10 cellular contexts compared by ENCODE assay signal in the genomic region with DNA sequence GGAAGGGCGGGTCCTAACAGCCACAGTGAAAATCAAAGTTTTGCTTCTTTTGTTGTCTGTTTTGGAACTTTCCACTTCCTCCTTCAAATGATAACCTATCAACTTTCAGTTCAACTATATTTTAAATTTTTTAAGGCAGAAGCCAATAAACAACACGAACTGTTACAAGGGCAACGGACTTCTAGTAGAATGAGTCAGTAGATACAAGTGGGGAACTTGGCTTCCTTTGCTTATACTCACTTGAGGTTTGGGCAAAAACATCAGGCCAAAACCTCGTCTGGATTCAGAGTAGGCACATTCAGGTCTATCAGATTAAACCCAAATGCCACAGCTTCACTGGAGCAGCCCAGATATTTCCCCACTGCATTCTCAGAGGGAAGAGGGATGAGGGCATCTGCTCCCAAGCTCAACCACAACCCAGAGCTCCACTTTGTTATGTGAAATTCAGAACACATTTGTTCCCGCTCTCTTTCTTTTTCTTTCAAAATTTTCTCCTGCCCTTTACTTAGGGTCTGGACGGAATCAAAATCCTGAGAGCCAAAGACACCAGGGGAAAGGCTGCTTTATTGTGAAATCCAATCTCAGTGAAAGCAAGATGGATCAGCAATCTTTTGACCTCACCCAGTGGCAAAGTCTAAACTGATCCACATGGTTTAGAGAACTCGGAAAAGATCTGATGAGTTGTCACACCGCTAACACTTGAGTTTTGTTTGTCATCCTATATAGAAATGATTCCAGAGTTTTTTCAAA.
A peak's percentile ranks its signal among the peaks of the same experiment; 100 is the strongest.
DNase-seq lines count a peak whose midpoint lies in the region; ATAC-seq and TF ChIP-seq lines count a peak whose summit lies in the region.
"Had no signal": no experiment of that assay in that cellular context is flagged by ENCODE, and none has a peak within 500 bp of the region (broad histone marks: within the 10 kb centered on the region; RNA-seq: fewer than 3 reads in every experiment).

No MANE protein-coding gene starts in this region.

- H3K4me2 ChIP-seq in OCI-LY3 (ENCODE audit: low read length), result peak overlapping the region; percentile 58
- H3K4me2 ChIP-seq: BLaER1 had no signal

- H3K9me3 ChIP-seq in OCI-LY3 (ENCODE audit: insufficient read depth, low read length), result no peaks in the 10 kb centered on the region
- H3K9me3 ChIP-seq in effector memory CD4-positive, alpha-beta T cell (ENCODE audit: control insufficient read depth, low read length), result no peaks in the 10 kb centered on the region
- H3K9me3 ChIP-seq: BLaER1 had no signal

- no peaks in the 10 kb centered on the region for H3K27me3 Mint-ChIP-seq in stimulated activated naive CD8-positive, alpha-beta T cell treated with anti-CD3 and anti-CD28 coated beads, Interleukin-15, amount 100 ng/mL, for 72 hours

- no peaks in the 10 kb centered on the region for H3K79me2 ChIP-seq in OCI-LY3 (ENCODE audit: low read length)

- DNase-seq in activated CD4-positive, CD25-positive, alpha-beta regulatory T cell (lab: John Stamatoyannopoulos, UW), result no peak
- peak; percentile 85 for DNase-seq in fibroblast of the aortic adventitia (ENCODE audit: low read depth)
- peak; percentile 9 to 27 for DNase-seq in stimulated activated naive CD8-positive, alpha-beta T cell treated with anti-CD3 and anti-CD28 coated beads, Interleukin-15, amount 100 ng/mL, for 72 hours
- DNase-seq in effector memory CD4-positive, alpha-beta T cell, result no peak
- DNase-seq: foreskin melanocyte had no signal

- peak overlapping the region; percentile 8 to 55 for H3K4me3 Mint-ChIP-seq in stimulated activated naive CD8-positive, alpha-beta T cell treated with anti-CD3 and anti-CD28 coated beads, Interleukin-15, amount 100 ng/mL, for 72 hours

- H3K36me3 ChIP-seq in OCI-LY3 (replicated peaks; ENCODE audit: low read depth, low read length), result peaks cover 4% of the 10 kb centered on the region
- H3K36me3 ChIP-seq in effector memory CD4-positive, alpha-beta T cell (ENCODE audit: control insufficient read depth, insufficient read depth, low read length), result no peaks in the 10 kb centered on the region
- H3K36me3 ChIP-seq: BLaER1 had no signal

- H3K4me1 ChIP-seq in OCI-LY3 (ENCODE audit: low read length), result peaks cover 58% of the 10 kb centered on the region
- H3K4me1 ChIP-seq in effector memory CD4-positive, alpha-beta T cell (ENCODE audit: control insufficient read depth, insufficient read depth, low read length, poor library complexity, severe bottlenecking), result peaks cover 7% of the 10 kb centered on the region
- H3K4me1 ChIP-seq: BLaER1 had no signal

- peak overlapping the region; percentile 11; the same call in 1 of the 2 replicates for H3K4me3 ChIP-seq in OCI-LY3 (ENCODE audit: low read length)
- H3K4me3 ChIP-seq in fibroblast of the aortic adventitia (ENCODE audit: low read depth, low read length), result no peak overlapping the region
- no peak overlapping the region for H3K4me3 ChIP-seq in effector memory CD4-positive, alpha-beta T cell (ENCODE audit: insufficient read depth, low read depth, low read length, poor library complexity, severe bottlenecking)
- H3K4me3 ChIP-seq: BLaER1 had no signal

- peaks cover 20% of the 10 kb centered on the region for H3K4me1 Mint-ChIP-seq in stimulated activated naive CD8-positive, alpha-beta T cell treated with anti-CD3 and anti-CD28 coated beads, Interleukin-15, amount 100 ng/mL, for 72 hours

- peak overlapping the region; percentile 77 to 94 for H3K27ac Mint-ChIP-seq in stimulated activated naive CD8-positive, alpha-beta T cell treated with anti-CD3 and anti-CD28 coated beads, Interleukin-15, amount 100 ng/mL, for 72 hours

- H4K20me1 ChIP-seq in OCI-LY3 (ENCODE audit: insufficient read depth, low read length), result no peaks in the 10 kb centered on the region
- H4K20me1 ChIP-seq: BLaER1 had no signal

- H3K27ac ChIP-seq in OCI-LY3 (ENCODE audit: low read length), result peak overlapping the region; percentile 83
- no peak overlapping the region for H3K27ac ChIP-seq in effector memory CD4-positive, alpha-beta T cell (ENCODE audit: insufficient read depth, low read length, poor library complexity, severe bottlenecking)
- H3K27ac ChIP-seq: BLaER1 had no signal

- peak overlapping the region; percentile 86 for H2AFZ ChIP-seq in OCI-LY3 (ENCODE audit: low read depth, low read length)

- no peaks in the 10 kb centered on the region for H3K9me3 Mint-ChIP-seq in stimulated activated naive CD8-positive, alpha-beta T cell treated with anti-CD3 and anti-CD28 coated beads, Interleukin-15, amount 100 ng/mL, for 72 hours

- TF ChIP-seq CTCF in OCI-LY3 (IDR thresholded peaks at IDR 0.05; ENCODE audit: low read depth, low read length) (no peak), fibroblast of the aortic adventitia (IDR thresholded peaks at IDR 0.05; ENCODE audit: insufficient read depth, low read length) (no peak)

- no peaks in the 10 kb centered on the region for H3K27me3 ChIP-seq in OCI-LY3 (ENCODE audit: low read depth, low read length)
- no peaks in the 10 kb centered on the region for H3K27me3 ChIP-seq in effector memory CD4-positive, alpha-beta T cell (replicated peaks; ENCODE audit: control insufficient read depth, insufficient read depth, low read length, poor library complexity, severe bottlenecking)
- H3K27me3 ChIP-seq: BLaER1 had no signal

- peak; percentile 76 to 79 for ATAC-seq in activated CD4-positive, CD25-positive, alpha-beta regulatory T cell treated with anti-CD3 and anti-CD28 coated beads, Interleukin-2, amount 50 U/mL, for 24 hours
- peak; percentile 95 for ATAC-seq in stimulated activated naive CD8-positive, alpha-beta T cell treated with anti-CD3 and anti-CD28 coated beads, Interleukin-15, amount 100 ng/mL, for 72 hours
- ATAC-seq in HG03097 (IDR thresholded peaks at IDR 0.05; ENCODE audit: low FRiP score, unreplicated experiment) (no peak), GM18870 (IDR thresholded peaks at IDR 0.05; ENCODE audit: unreplicated experiment) (no peak)

- H3K9ac ChIP-seq in OCI-LY3 (ENCODE audit: low read length), result peak overlapping the region; percentile 50
- H3K9ac ChIP-seq: BLaER1 had no signal

Comparison
In these comparisons a context has a peak if more than half of its experiments do, and no peak if none do; other contexts are left out.
1. ATAC-seq: peak in activated CD4-positive, CD25-positive, alpha-beta regulatory T cell treated with anti-CD3 and anti-CD28 coated beads, Interleukin-2, amount 50 U/mL, for 24 hours (2 of 2) and stimulated activated naive CD8-positive, alpha-beta T cell treated with anti-CD3 and anti-CD28 coated beads, Interleukin-15, amount 100 ng/mL, for 72 hours (single experiment); none in HG03097 (single experiment) and GM18870 (single experiment).
2. DNase-seq: peak in fibroblast of the aortic adventitia (single experiment) and stimulated activated naive CD8-positive, alpha-beta T cell treated with anti-CD3 and anti-CD28 coated beads, Interleukin-15, amount 100 ng/mL, for 72 hours (2 of 2); none in activated CD4-positive, CD25-positive, alpha-beta regulatory T cell (0 of 4) and effector memory CD4-positive, alpha-beta T cell (0 of 3).